ENCODE assay signal across 1 cellular context in genomic region chr10:102814456-102814871, GRCh38.
TF ChIP-seq lines count a peak whose summit lies in the region.

No MANE protein-coding gene starts in this region.

TF ChIP-seq in endothelial cell of umbilical vein, 7 proteins besides CTCF, POLR2A, EP300 and RAD21:
- TF ChIP-seq MYC (IDR thresholded peaks at IDR 0.05; ENCODE audit: low read depth, low read length) (peak; percentile 17), EZH2 (IDR thresholded peaks at IDR 0.05; ENCODE audit: borderline replicate concordance, low read depth, low read length, severe bottlenecking) (no peak), JUN (IDR thresholded peaks at IDR 0.05; ENCODE audit: borderline replicate concordance, insufficient read depth, insufficient read length, low read depth) (peak; percentile 64), GATA2 (IDR thresholded peaks at IDR 0.05; ENCODE audit: insufficient read depth, insufficient read length, low read depth, low read length) (peak; percentile 87), FOS (IDR thresholded peaks at IDR 0.05; ENCODE audit: borderline replicate concordance, insufficient read depth, low read length) (peak; percentile 92), POLR2AphosphoS5 (IDR thresholded peaks at IDR 0.05; ENCODE audit: insufficient read depth, low read depth, low read length) (peak; percentile 90)
- TF ChIP-seq, protein P1, sequence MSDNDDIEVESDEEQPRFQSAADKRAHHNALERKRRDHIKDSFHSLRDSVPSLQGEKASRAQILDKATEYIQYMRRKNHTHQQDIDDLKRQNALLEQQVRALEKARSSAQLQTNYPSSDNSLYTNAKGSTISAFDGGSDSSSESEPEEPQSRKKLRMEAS (IDR thresholded peaks at IDR 0.05; ENCODE audit: insufficient read depth, insufficient read length) = no peak
